ENCODE assay signal across 31 cellular contexts in the genomic region with DNA sequence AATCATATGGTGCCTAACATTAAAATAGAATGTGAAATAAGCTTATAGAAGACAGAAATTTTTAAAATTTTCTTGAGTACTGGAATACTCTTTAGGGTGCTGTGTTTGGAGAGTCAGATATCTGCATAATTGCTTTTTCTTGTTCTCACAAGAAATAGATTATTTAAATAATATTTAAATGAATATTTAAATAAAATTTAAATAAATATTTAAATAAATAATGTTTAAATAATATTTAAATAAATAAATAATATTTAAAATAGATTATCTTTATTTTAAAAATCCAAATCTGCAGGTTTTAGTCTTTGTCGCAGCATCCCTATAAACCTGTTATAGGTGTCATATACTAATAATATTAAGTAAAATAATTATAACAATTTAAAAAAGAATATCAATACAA.
"Had no signal": no experiment of that assay in that cellular context is flagged by ENCODE, and none has a peak within 500 bp of the region (broad histone marks: within the 10 kb centered on the region; RNA-seq: fewer than 3 reads in every experiment).

No MANE protein-coding gene starts in this region.

- H3K27ac ChIP-seq: ascending aorta, breast epithelium, cardiac muscle cell, esophagus muscularis mucosa, foreskin keratinocyte, gastroesophageal sphincter had no signal

- H3K4me1 Mint-ChIP-seq: activated CD4-positive, alpha-beta memory T cell treated with anti-CD3 and anti-CD28 coated beads, Interleukin-2, amount 10 ng/mL, durations not matched to agents 7 days and 5 days; activated CD4-positive, alpha-beta T cell treated with anti-CD3 and anti-CD28 coated beads, Interleukin-2, amount 10 ng/mL, durations not matched to agents 7 days and 5 days; activated naive CD4-positive, alpha-beta T cell treated with anti-CD3 and anti-CD28 coated beads, Interleukin-2, amount 10 ng/mL, durations not matched to agents 7 days and 5 days; activated naive CD8-positive, alpha-beta T cell treated with anti-CD3 and anti-CD28 coated beads, Interleukin-2, amount 10 ng/mL, durations not matched to agents 7 days and 5 days; central memory CD8-positive, alpha-beta T cell; T-cell had no signal

- DNase-seq: activated CD4-positive, alpha-beta memory T cell treated with anti-CD3 and anti-CD28 coated beads, Interleukin-2, amount 10 ng/mL, durations not matched to agents 7 days and 5 days; activated CD4-positive, alpha-beta T cell treated with anti-CD3 and anti-CD28 coated beads for 1 hour; activated CD4-positive, alpha-beta T cell treated with anti-CD3 and anti-CD28 coated beads for 4 hours; activated CD4-positive, alpha-beta T cell treated with anti-CD3 and anti-CD28 coated beads, Interleukin-2, amount 10 ng/mL, durations not matched to agents 7 days and 5 days; activated CD4-positive, alpha-beta T cell treated with anti-CD3 and anti-CD28 coated beads, Interleukin-2, amount 50 U/mL, for 4 hours; activated CD8-positive, alpha-beta memory T cell treated with anti-CD3 and anti-CD28 coated beads, Interleukin-2, amount 50 U/mL, for 48 hours; activated gamma-delta T cell; activated naive CD4-positive, alpha-beta T cell; activated naive CD4-positive, alpha-beta T cell treated with anti-CD3 and anti-CD28 coated beads, Interleukin-2, amount 10 ng/mL, durations not matched to agents 7 days and 5 days; activated naive CD8-positive, alpha-beta T cell treated with anti-CD3 and anti-CD28 coated beads, Interleukin-2, amount 10 ng/mL, durations not matched to agents 7 days and 5 days; activated T-cell treated with anti-CD3 and anti-CD28 coated beads for 4 hours; activated T-cell treated with anti-CD3 and anti-CD28 coated beads, Interleukin-2, amount 50 U/mL, for 24 hours; activated T-cell treated with anti-CD3 and anti-CD28 coated beads, Interleukin-2, amount 50 U/mL, for 72 hours; cortex of kidney; dermis blood vessel endothelial cell; effector CD4-positive, alpha-beta T cell; effector memory CD8-positive, alpha-beta T cell; erythroblast; foreskin keratinocyte; T-cell; T1000 had no signal

- H3K27ac Mint-ChIP-seq: activated CD4-positive, alpha-beta memory T cell treated with anti-CD3 and anti-CD28 coated beads, Interleukin-2, amount 10 ng/mL, durations not matched to agents 7 days and 5 days; activated CD4-positive, alpha-beta T cell treated with anti-CD3 and anti-CD28 coated beads, Interleukin-2, amount 10 ng/mL, durations not matched to agents 7 days and 5 days; activated naive CD4-positive, alpha-beta T cell treated with anti-CD3 and anti-CD28 coated beads, Interleukin-2, amount 10 ng/mL, durations not matched to agents 7 days and 5 days; activated naive CD4-positive, alpha-beta T cell treated with anti-CD3 and anti-CD28 coated beads, Interleukin-2, amount 50 U/mL, for 72 hours; activated naive CD8-positive, alpha-beta T cell treated with anti-CD3 and anti-CD28 coated beads, Interleukin-2, amount 10 ng/mL, durations not matched to agents 7 days and 5 days; activated T-cell treated with anti-CD3 and anti-CD28 coated beads, Interleukin-2, amount 50 U/mL, for 24 hours; activated T-cell treated with anti-CD3 and anti-CD28 coated beads, Interleukin-2, amount 50 U/mL, for 72 hours; brain; effector memory CD8-positive, alpha-beta T cell; T-cell; T-helper 1 cell treated with Interleukin-12 subunit alpha and Interleukin-12 subunit beta and Interleukin-4 antibody, amounts not matched to agents 30 μg/mL and 1 μg/mL, for 36 hours; T-helper 2 cell treated with Interferon-gamma antibody and Interleukin-4, amounts not matched to agents 5 μg/mL and 100 μg/mL, for 36 hours had no signal

- H3K4me1 ChIP-seq: ascending aorta, breast epithelium, esophagus muscularis mucosa, foreskin keratinocyte, gastroesophageal sphincter had no signal

- H3K9me3 ChIP-seq: ascending aorta, esophagus muscularis mucosa, gastroesophageal sphincter had no signal

- H3K36me3 ChIP-seq: ascending aorta, breast epithelium, cardiac muscle cell, esophagus muscularis mucosa, gastroesophageal sphincter had no signal

- H3K4me3 ChIP-seq: ascending aorta, breast epithelium, cardiac muscle cell, esophagus muscularis mucosa, gastroesophageal sphincter had no signal

- H3K27me3 ChIP-seq: ascending aorta, breast epithelium, cardiac muscle cell, esophagus muscularis mucosa, foreskin keratinocyte, gastroesophageal sphincter had no signal

- H3K36me3 Mint-ChIP-seq: activated naive CD4-positive, alpha-beta T cell treated with anti-CD3 and anti-CD28 coated beads, Interleukin-2, amount 10 ng/mL, durations not matched to agents 7 days and 5 days; activated naive CD4-positive, alpha-beta T cell treated with anti-CD3 and anti-CD28 coated beads, Interleukin-2, amount 50 U/mL, for 72 hours; activated naive CD8-positive, alpha-beta T cell treated with anti-CD3 and anti-CD28 coated beads, Interleukin-2, amount 10 ng/mL, durations not matched to agents 7 days and 5 days; brain; T-cell had no signal

- H3K27me3 Mint-ChIP-seq: activated CD4-positive, alpha-beta memory T cell treated with anti-CD3 and anti-CD28 coated beads, Interleukin-2, amount 10 ng/mL, durations not matched to agents 7 days and 5 days; activated CD4-positive, alpha-beta T cell treated with anti-CD3 and anti-CD28 coated beads, Interleukin-2, amount 10 ng/mL, durations not matched to agents 7 days and 5 days; activated naive CD4-positive, alpha-beta T cell treated with anti-CD3 and anti-CD28 coated beads, Interleukin-2, amount 10 ng/mL, durations not matched to agents 7 days and 5 days; activated naive CD8-positive, alpha-beta T cell treated with anti-CD3 and anti-CD28 coated beads, Interleukin-2, amount 10 ng/mL, durations not matched to agents 7 days and 5 days; activated T-cell treated with anti-CD3 and anti-CD28 coated beads, Interleukin-2, amount 50 U/mL, for 24 hours; brain; central memory CD8-positive, alpha-beta T cell; effector memory CD8-positive, alpha-beta T cell; T-cell had no signal

- H3K4me3 Mint-ChIP-seq: activated CD4-positive, alpha-beta memory T cell treated with anti-CD3 and anti-CD28 coated beads, Interleukin-2, amount 10 ng/mL, durations not matched to agents 7 days and 5 days; activated CD4-positive, alpha-beta T cell treated with anti-CD3 and anti-CD28 coated beads, Interleukin-2, amount 10 ng/mL, durations not matched to agents 7 days and 5 days; activated naive CD4-positive, alpha-beta T cell treated with anti-CD3 and anti-CD28 coated beads, Interleukin-2, amount 10 ng/mL, durations not matched to agents 7 days and 5 days; activated naive CD8-positive, alpha-beta T cell treated with anti-CD3 and anti-CD28 coated beads, Interleukin-2, amount 10 ng/mL, durations not matched to agents 7 days and 5 days; activated T-cell treated with anti-CD3 and anti-CD28 coated beads, Interleukin-2, amount 50 U/mL, for 24 hours; activated T-cell treated with anti-CD3 and anti-CD28 coated beads, Interleukin-2, amount 50 U/mL, for 72 hours; brain; central memory CD8-positive, alpha-beta T cell; effector memory CD8-positive, alpha-beta T cell; T-cell; T-helper 1 cell treated with Interleukin-12 subunit alpha and Interleukin-12 subunit beta and Interleukin-4 antibody, amounts not matched to agents 30 μg/mL and 1 μg/mL, for 36 hours; T-helper 2 cell treated with Interferon-gamma antibody and Interleukin-4, amounts not matched to agents 5 μg/mL and 100 μg/mL, for 36 hours had no signal

- ATAC-seq: activated naive CD4-positive, alpha-beta T cell treated with anti-CD3 and anti-CD28 coated beads, Interleukin-2, amount 50 U/mL, for 72 hours; activated T-cell treated with anti-CD3 and anti-CD28 coated beads, Interleukin-2, amount 50 U/mL, for 72 hours; effector memory CD8-positive, alpha-beta T cell; foreskin keratinocyte; gastroesophageal sphincter; T-cell had no signal
